ENCODE assay signal across 1 cellular context in the genomic region with DNA sequence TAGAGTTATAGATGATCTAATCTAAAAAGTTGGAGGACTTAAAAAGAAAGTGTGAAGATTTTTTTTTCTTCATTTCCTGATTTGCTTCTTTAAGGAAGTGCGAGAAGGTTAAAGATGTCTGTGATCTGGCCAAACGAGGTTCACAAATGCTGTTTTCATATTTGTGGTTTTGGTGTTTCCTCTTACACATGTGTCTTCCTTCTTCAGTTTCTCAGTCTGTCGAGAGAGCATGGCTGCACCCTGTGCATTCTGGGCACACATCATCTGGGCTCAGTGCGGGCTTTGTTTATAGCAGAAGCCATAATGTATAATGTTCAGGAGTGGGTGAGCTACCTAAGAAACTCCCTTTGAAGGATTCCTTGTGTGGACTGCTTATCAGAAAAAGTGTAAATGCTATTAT.
TF ChIP-seq lines count a peak whose summit lies in the region.

No MANE protein-coding gene starts in this region.

TF ChIP-seq in WTC11, 78 proteins besides CTCF, POLR2A, EP300 and RAD21 (continued from another document):
- TF ChIP-seq NR2C2 (CRISPR knock-in tag; IDR thresholded peaks at IDR 0.05) = no peak
- no peak for TF ChIP-seq TEAD4 (CRISPR knock-in tag; IDR thresholded peaks at IDR 0.05)
- TF ChIP-seq, protein P1, sequence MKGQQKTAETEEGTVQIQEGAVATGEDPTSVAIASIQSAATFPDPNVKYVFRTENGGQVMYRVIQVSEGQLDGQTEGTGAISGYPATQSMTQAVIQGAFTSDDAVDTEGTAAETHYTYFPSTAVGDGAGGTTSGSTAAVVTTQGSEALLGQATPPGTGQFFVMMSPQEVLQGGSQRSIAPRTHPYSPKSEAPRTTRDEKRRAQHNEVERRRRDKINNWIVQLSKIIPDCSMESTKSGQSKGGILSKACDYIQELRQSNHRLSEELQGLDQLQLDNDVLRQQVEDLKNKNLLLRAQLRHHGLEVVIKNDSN (CRISPR knock-in tag; IDR thresholded peaks at IDR 0.05) = no peak
